Comparison of ENCODE assay signal across 26 cellular contexts in the genomic region with DNA sequence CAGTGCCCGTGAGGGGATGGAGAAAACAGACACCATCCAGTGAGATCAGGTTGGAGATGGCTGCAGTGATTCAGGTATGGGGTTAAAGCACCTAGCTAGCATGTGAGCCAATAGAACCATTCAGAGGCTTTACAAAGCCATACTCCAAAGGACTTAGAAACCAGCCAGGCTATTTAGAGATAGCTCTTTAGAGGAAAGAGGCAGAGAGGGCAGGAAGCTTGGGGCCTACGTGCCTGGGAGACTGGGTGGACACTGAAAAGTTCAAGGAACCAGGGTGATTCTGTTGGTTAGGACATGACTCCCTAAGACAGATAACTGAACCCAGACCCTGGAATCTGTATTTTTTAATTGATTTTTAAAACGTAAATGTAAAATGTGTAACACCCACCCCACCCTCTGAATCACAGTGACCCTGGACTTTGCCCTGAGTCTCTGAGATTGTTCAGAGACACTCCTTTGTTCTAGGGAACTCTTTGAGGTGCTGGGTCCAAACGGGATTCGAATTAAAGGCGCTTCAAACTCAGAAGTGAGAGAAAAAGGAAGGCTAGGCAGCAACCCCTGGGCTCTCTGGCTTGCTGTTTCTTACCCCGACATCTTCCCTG. TPM values are rescaled to one million over a fixed set of nuclear protein-coding genes. Genes with fewer than 3 reads are reported as not detected.
A peak's percentile ranks its signal among the peaks of the same experiment; 100 is the strongest.
DNase-seq lines count a peak whose midpoint lies in the region; ATAC-seq, FAIRE-seq and TF ChIP-seq lines count a peak whose summit lies in the region.
"Had no signal": no experiment of that assay in that cellular context is flagged by ENCODE, and none has a peak within 500 bp of the region (broad histone marks: within the 10 kb centered on the region; RNA-seq: fewer than 3 reads in every experiment).

No MANE protein-coding gene starts in this region.

- FAIRE-seq in K562 (lab: Jason Lieb, UNC), result no peak
- FAIRE-seq: endometrium had no signal

- no peak for ATAC-seq in K562
- ATAC-seq in right lobe of liver, result peak; percentile 28 to 31 (median 29)
- ATAC-seq: activated CD4-positive, CD25-positive, alpha-beta regulatory T cell treated with anti-CD3 and anti-CD28 coated beads, Interleukin-2, amount 50 U/mL, for 24 hours; stimulated activated naive CD8-positive, alpha-beta T cell treated with anti-CD3 and anti-CD28 coated beads, Interleukin-15, Interleukin-2, amounts not matched to agents 100 U/mL and 50 U/mL, for 24 hours had no signal

- BruUV-seq in K562 (replicated peaks; lab: Mats Ljungman, UMichigan), result no TSS peak

- H3K9me3 ChIP-seq in K562 (replicated peaks; ENCODE audit: control insufficient read depth, insufficient read depth, low read depth, low read length), result no peaks in the 10 kb centered on the region
- no peaks in the 10 kb centered on the region for H3K9me3 ChIP-seq in right lobe of liver
- no peaks in the 10 kb centered on the region for H3K9me3 ChIP-seq in sigmoid colon
- H3K9me3 ChIP-seq in prostate gland, result no peaks in the 10 kb centered on the region
- H3K9me3 ChIP-seq: gastroesophageal sphincter, thoracic aorta had no signal

- peak overlapping the region; percentile 45; the same call in 1 of the 2 replicates for H2AFZ ChIP-seq in K562 (ENCODE audit: low read depth, low read length)

- DNase-seq in HT-29 (ENCODE audit: low spot score) (peak; percentile 35), K562 (ENCODE audit: extremely low read depth in 1 of 4, low spot score in 3 of 4) (no peak), right lobe of liver (no peak), sigmoid colon (peak; percentile 25), brain microvascular endothelial cell (no peak), nucleus accumbens (lab: John Stamatoyannopoulos, UW) (no peak), prostate gland (ENCODE audit: low spot score) (no peak), AML-193 (lab: John Stamatoyannopoulos, UW) (no peak)
- DNase-seq: activated CD4-positive, alpha-beta memory T cell treated with anti-CD3 and anti-CD28 coated beads, Interleukin-2, amount 10 ng/mL, durations not matched to agents 7 days and 5 days; activated CD8-positive, alpha-beta memory T cell treated with anti-CD3 and anti-CD28 coated beads, Interleukin-2, amount 50 U/mL, for 48 hours; DMS 273 treated with DMSO at 0.1 percent for 48 hours; hypothalamus; immature natural killer cell; midbrain; NCI-H1417 treated with DMSO at 0.1 percent for 48 hours; NCI-H2081; NCI-H226; NCI-H69; nephron progenitor cell; posterior cingulate gyrus; stimulated activated naive CD8-positive, alpha-beta T cell treated with anti-CD3 and anti-CD28 coated beads, Interleukin-15, Interleukin-2, amounts not matched to agents 100 U/mL and 50 U/mL, for 24 hours had no signal

- H3K4me1 ChIP-seq in K562 (replicated peaks in 1 of 2; ENCODE audit: control insufficient read depth in 2 of 2, insufficient read depth in 2 of 2, low read length in 2 of 2) (peaks cover 0 to 8% of the 10 kb centered on the region in 2 experiments; a peak in 4 of 5 replicates), right lobe of liver (peaks cover 0 to 5% (median 1%) of the 10 kb centered on the region in 4 donors), sigmoid colon (peaks cover 0 to 39% (median 26%) of the 10 kb centered on the region in 4 donors), prostate gland (replicated peaks) (no peaks in the 10 kb centered on the region)

- no peaks in the 10 kb centered on the region for H3K9me1 ChIP-seq in K562 (ENCODE audit: control insufficient read depth, insufficient read depth, low read length)

- no peak for TF ChIP-seq EP300 in K562 (IDR thresholded peaks at IDR 0.05; ENCODE audit: low read length)
- TF ChIP-seq EP300 in sigmoid colon (IDR thresholded peaks at IDR 0.05), result no peak

- CTCF ChIA-PET in K562 (lab: Yijun Ruan, JAX; ENCODE audit: low intra/inter-chr PET ratio), result no interaction called here

- 35% methylated on average over 6 of the region's 7 CpGs for WGBS in K562 (ENCODE audit: insufficient coverage, low coverage, missing lambda C conversion rate)
- WGBS in right lobe of liver (ENCODE audit: insufficient coverage, low coverage, low lambda C conversion rate, missing lambda C conversion rate), result 47% methylated on average over 7 of the region's 7 CpGs
- WGBS in sigmoid colon, 2 donors, result 25 to 69% methylated on average over 7 of the region's 7 CpGs
- 72% methylated on average over 7 of the region's 7 CpGs for whole genome bisulfite sequencing in prostate gland

- H3K27ac ChIP-seq in K562 (ENCODE audit: extremely low read depth, low read depth, low read length), result no peak overlapping the region
- no peak overlapping the region for H3K27ac ChIP-seq in right lobe of liver
- H3K27ac ChIP-seq in sigmoid colon, result peak overlapping the region in 1 of 4 donors; percentile 81
- no peak overlapping the region for H3K27ac ChIP-seq in brain microvascular endothelial cell
- no peak overlapping the region for H3K27ac ChIP-seq in prostate gland
- H3K27ac ChIP-seq: cardiac muscle cell, gastroesophageal sphincter, thoracic aorta had no signal

- H3K9ac ChIP-seq in K562 (ENCODE audit: insufficient read depth in 1 of 2, low read depth in 2 of 2, low read length in 2 of 2), result no peak overlapping the region

- POLR2A ChIA-PET in K562 (lab: Yijun Ruan, JAX), result interaction anchor here (0.6 to 2.2 kb wide), 3 partner anchors 10 to 22 kb away, joined by 3 to 6 read pairs (median 4); no protein-coding TSS in a partner anchor

- no peaks in the 10 kb centered on the region for H3K36me3 ChIP-seq in K562 (ENCODE audit: control insufficient read depth, insufficient read depth, low read length)
- no peaks in the 10 kb centered on the region for H3K36me3 ChIP-seq in right lobe of liver
- H3K36me3 ChIP-seq in sigmoid colon, result no peaks in the 10 kb centered on the region
- no peaks in the 10 kb centered on the region for H3K36me3 ChIP-seq in brain microvascular endothelial cell (replicated peaks)
- H3K36me3 ChIP-seq in prostate gland, result no peaks in the 10 kb centered on the region
- H3K36me3 ChIP-seq: cardiac muscle cell, gastroesophageal sphincter, thoracic aorta had no signal

- H3K4me3 ChIP-seq in K562 (no peak overlapping the region), right lobe of liver (no peak overlapping the region), sigmoid colon (no peak overlapping the region), brain microvascular endothelial cell (ENCODE audit: low read depth, low read length) (no peak overlapping the region), prostate gland (no peak overlapping the region)
- H3K4me3 ChIP-seq: cardiac muscle cell, gastroesophageal sphincter, thoracic aorta had no signal

- in situ Hi-C loops in K562 (cut with MboI), result no loop called here
- in situ Hi-C loops in brain microvascular endothelial cell (cut with HindIII; ENCODE audit: low pct_ligation_motif_present, low sequenced_read_pairs), result no loop called here

- no peak for TF ChIP-seq RAD21 in K562 (CRISPR knock-in tag; conservative IDR thresholded peaks at IDR 0.05 in 1 of 2, IDR thresholded peaks at IDR 0.05 in 1 of 2)

- TF ChIP-seq POLR2A in K562 (conservative IDR thresholded peaks at IDR 0.05) (no peak), right lobe of liver (IDR thresholded peaks at IDR 0.05) (no peak), sigmoid colon (IDR thresholded peaks at IDR 0.05) (no peak), prostate gland (IDR thresholded peaks at IDR 0.05) (no peak)

- intact Hi-C loops in K562 (cut with micrococcal nuclease) (no loop called here), right lobe of liver (cut with DNase I) (no loop called here), sigmoid colon (cut with DNase I) (no loop called here), prostate gland (cut with DNase I) (no loop called here)

- TF ChIP-seq CTCF in K562 (IDR thresholded peaks at IDR 0.05 in 2 of 3, conservative IDR thresholded peaks at IDR 0.05 in 1 of 3; ENCODE audit: insufficient read depth in 2 of 3, low read depth in 1 of 3, low read length in 3 of 3) (no peak), right lobe of liver (IDR thresholded peaks at IDR 0.05) (no peak), sigmoid colon (IDR thresholded peaks at IDR 0.05) (no peak), brain microvascular endothelial cell (IDR thresholded peaks at IDR 0.05; ENCODE audit: low read depth, low read length, missing control alignments) (no peak), prostate gland (IDR thresholded peaks at IDR 0.05) (no peak)

- H3K79me2 ChIP-seq in K562 (ENCODE audit: control insufficient read depth, insufficient read depth, low read length), result no peaks in the 10 kb centered on the region

- no peak overlapping the region for H3K4me2 ChIP-seq in K562 (ENCODE audit: insufficient read depth, low read length)

- H3K27me3 ChIP-seq in K562 (ENCODE audit: control insufficient read depth in 2 of 2, insufficient read depth in 2 of 2, low read length in 2 of 2) (no peaks in the 10 kb centered on the region), right lobe of liver (no peaks in the 10 kb centered on the region), sigmoid colon (no peaks in the 10 kb centered on the region), brain microvascular endothelial cell (replicated peaks) (no peaks in the 10 kb centered on the region), prostate gland (replicated peaks; ENCODE audit: insufficient read depth) (no peaks in the 10 kb centered on the region)
- H3K27me3 ChIP-seq: cardiac muscle cell, gastroesophageal sphincter had no signal

- no peaks in the 10 kb centered on the region for H4K20me1 ChIP-seq in K562 (replicated peaks; ENCODE audit: control insufficient read depth, insufficient read depth, low read length)

RNA-seq across cellular contexts. Expression of a gene that starts 16.1 kb away (rescaled TPM):
- total RNA-seq in HT-29 (2014; rRNA removed; shearing (Covaris generic)), result 12.0 and 12.5 TPM in 2 replicates
- 12.0 and 26.6 TPM in 2 replicates for total RNA-seq in K562 (2011; cell fraction: chromatin; rRNA removed; ENCODE audit: low replicate concordance)
- 8.8 and 10.1 TPM in 2 replicates for total RNA-seq in K562 (2011; cell fraction: nucleolus; rRNA removed)
- 17.5 and 28.5 TPM in 2 replicates for total RNA-seq in K562 (2011; cell fraction: nucleoplasm; rRNA removed)
- total RNA-seq in K562 (2014; rRNA removed) (20.5 and 22.2 TPM in 2 replicates), K562 (2014; rRNA removed; fragmentation: Illumina TruSeq; extraction: Trizol) (38.7 and 44.2 TPM in 2 replicates), K562 (2015; rRNA removed; fragmentation: Illumina TruSeq; extraction: Trizol) (35.6 and 38.0 TPM in 2 replicates), K562 (2021) (29.4 and 30.8 TPM in 2 replicates), right lobe of liver (10 to 100 TPM; 10.7 to 70.6 (median 23.4) TPM), sigmoid colon (100 to 1,000 TPM in 2 of 4 donors, 10 to 100 TPM in 2; 72.8 to 120 (median 96.4) TPM), prostate gland (10 to 100 TPM; 35.0 to 68.4 TPM)
- polyA plus RNA-seq in K562 (2011; rRNA removed) (29.3 and 40.5 TPM in 2 replicates), K562 (2014; fragmentation: Illumina TruSeq; extraction: Trizol) (27.6 and 31.3 TPM in 2 replicates), K562 (2014; fragmentation: Nextera tagmentation; extraction: Ambion mirVana) (10 to 100 TPM in 1 of 2 experiments, 1 to 10 TPM in 1; 9.3 to 11.9 TPM), K562 (2014; rRNA removed) (15.5 and 19.2 TPM in 2 replicates), sigmoid colon (10 to 100 TPM; 33.1 to 62.9 (median 39.6) TPM)
- polyA plus RNA-seq in K562 (2011; cell fraction: cytosol; rRNA removed), result 9.9 and 17.5 TPM in 2 replicates
- 8.6 and 13.7 TPM in 2 replicates for polyA plus RNA-seq in K562 (2011; cell fraction: nucleus; rRNA removed)
- 21.4 and 28.1 TPM in 2 replicates for polyA plus RNA-seq in K562 (2012)
- 67.1 and 72.1 TPM in 2 replicates for polyA minus RNA-seq in K562 (2011; rRNA and poly(A)+ RNA removed)
- polyA minus RNA-seq in K562 (2011; cell fraction: cytosol; rRNA and poly(A)+ RNA removed), result 15.6 and 21.8 TPM in 2 replicates
- 10.1 and 17.4 TPM in 2 replicates for polyA minus RNA-seq in K562 (2011; cell fraction: nucleus; rRNA and poly(A)+ RNA removed)

Comparison
In these comparisons a context has a peak if more than half of its experiments do, and no peak if none do; other contexts are left out.
1. DNase-seq: peak in HT-29 (single experiment) and sigmoid colon (single experiment); none in K562 (0 of 4), right lobe of liver (0 of 3), brain microvascular endothelial cell (single experiment), nucleus accumbens (0 of 56), prostate gland (single experiment) and AML-193 (0 of 2).